Comparison of ENCODE assay signal across 1 cellular context in genomic region chr12:101764393-101764792, GRCh38.
TF ChIP-seq lines count a peak whose summit lies in the region.

No MANE protein-coding gene starts in this region.

TF ChIP-seq in HepG2, 621 proteins besides CTCF, POLR2A, EP300 and RAD21:
- TF ChIP-seq SSRP1 (CRISPR knock-in tag; IDR thresholded peaks at IDR 0.05) (no peak), HNRNPL (IDR thresholded peaks at IDR 0.05; ENCODE audit: low read depth, low read length) (no peak), CHCHD3 (CRISPR knock-in tag; IDR thresholded peaks at IDR 0.05) (no peak), ZNF605 (CRISPR knock-in tag; IDR thresholded peaks at IDR 0.05) (no peak)
